Comparison of ENCODE assay signal across 9 cellular contexts in genomic region chr10:33143160-33143728, GRCh38.
DNase-seq lines count a peak whose midpoint lies in the region; ATAC-seq, FAIRE-seq and TF ChIP-seq lines count a peak whose summit lies in the region.
"Had no signal": no experiment of that assay in that cellular context is flagged by ENCODE, and none has a peak within 500 bp of the region (broad histone marks: within the 10 kb centered on the region; RNA-seq: fewer than 3 reads in every experiment).

No MANE protein-coding gene starts in this region.

- H3K9me3 ChIP-seq in lung (ENCODE audit: control insufficient read depth in 2 of 2, insufficient read depth in 1 of 2, low read length in 1 of 2), result no peaks in the 10 kb centered on the region
- H3K9me3 ChIP-seq in MM.1S (replicated peaks; ENCODE audit: insufficient read depth, low read length), result no peaks in the 10 kb centered on the region

- WGBS in lung, 2 donors, result 83 to 90% methylated on average over 5 of the region's 5 CpGs

- H3K36me3 Mint-ChIP-seq in activated T-helper 17 cell treated with anti-CD3 and anti-CD28 coated beads, Interleukin-2, amount 50 U/mL, for 72 hours (ENCODE audit: low read depth), result peaks cover 7% of the 10 kb centered on the region

- peaks cover 48% of the 10 kb centered on the region for H3K4me1 Mint-ChIP-seq in activated T-helper 17 cell treated with anti-CD3 and anti-CD28 coated beads, Interleukin-2, amount 50 U/mL, for 72 hours

- no peaks in the 10 kb centered on the region for H3K9me2 ChIP-seq in MM.1S (replicated peaks; ENCODE audit: insufficient read depth, low read length)

- no peak overlapping the region for H2AFZ ChIP-seq in MM.1S (ENCODE audit: low read length)

- TF ChIP-seq CTCF in AG09319 (IDR thresholded peaks at IDR 0.05; ENCODE audit: low read depth, low read length), result no peak
- TF ChIP-seq CTCF in lung (IDR thresholded peaks at IDR 0.05; ENCODE audit: control extremely low read depth, extremely low read depth), result no peak
- TF ChIP-seq CTCF in MM.1S (IDR thresholded peaks at IDR 0.05; ENCODE audit: low read length), result no peak

- no peaks in the 10 kb centered on the region for H4K20me1 ChIP-seq in MM.1S (ENCODE audit: insufficient read depth, low read length)

- peak; percentile 65 for ATAC-seq in HG03469 (IDR thresholded peaks at IDR 0.05; ENCODE audit: unreplicated experiment)
- ATAC-seq in activated T-helper 17 cell treated with anti-CD3 and anti-CD28 coated beads, Interleukin-2, amount 50 U/mL, for 72 hours (replicated peaks), result peak; percentile 79
- peak; percentile 50 for ATAC-seq in lung (ENCODE audit: insufficient read depth, low FRiP score)

- no peaks in the 10 kb centered on the region for H3K27me3 Mint-ChIP-seq in activated T-helper 17 cell treated with anti-CD3 and anti-CD28 coated beads, Interleukin-2, amount 50 U/mL, for 72 hours

- H3K4me1 ChIP-seq in lung (ENCODE audit: control insufficient read depth in 2 of 2, insufficient read depth in 2 of 2, low read length in 2 of 2) (no peaks in the 10 kb centered on the region), MM.1S (ENCODE audit: low read length) (no peaks in the 10 kb centered on the region)

- H3K27ac ChIP-seq in lung (ENCODE audit: low read depth in 1 of 2, low read length in 1 of 2), result no peak overlapping the region
- H3K27ac ChIP-seq in MM.1S (ENCODE audit: low read length), result no peak overlapping the region
- H3K27ac ChIP-seq: epithelial cell of prostate had no signal

- peak overlapping the region; percentile 86 for H3K27ac Mint-ChIP-seq in activated T-helper 17 cell treated with anti-CD3 and anti-CD28 coated beads, Interleukin-2, amount 50 U/mL, for 72 hours

- H3K4me3 Mint-ChIP-seq in activated T-helper 17 cell treated with anti-CD3 and anti-CD28 coated beads, Interleukin-2, amount 50 U/mL, for 72 hours, result peak overlapping the region; percentile 53

- DNase-seq in AG09319 (ENCODE audit: extremely low read depth, low read depth), result peak; percentile 49
- DNase-seq in lung (ENCODE audit: low spot score), result no peak
- no peak for DNase-seq in LoVo (ENCODE audit: low spot score)
- DNase-seq in NCI-H2081 treated with DMSO at 0.1 percent for 48 hours (lab: John Stamatoyannopoulos, UW), result no peak
- no peak for DNase-seq in MM.1S
- no peak for DNase-seq in GM12891 (ENCODE audit: insufficient read length, low spot score)

- no peaks in the 10 kb centered on the region for H3K79me2 ChIP-seq in MM.1S (ENCODE audit: low read length)

- H3K9me3 Mint-ChIP-seq in activated T-helper 17 cell treated with anti-CD3 and anti-CD28 coated beads, Interleukin-2, amount 50 U/mL, for 72 hours, result peaks cover 4% of the 10 kb centered on the region

- H3K36me3 ChIP-seq in lung (ENCODE audit: control insufficient read depth in 2 of 2, insufficient read depth in 2 of 2, low read length in 2 of 2), result no peaks in the 10 kb centered on the region
- no peaks in the 10 kb centered on the region for H3K36me3 ChIP-seq in MM.1S (replicated peaks; ENCODE audit: insufficient read depth, low read length)

- H3K27me3 ChIP-seq in lung (ENCODE audit: control insufficient read depth, insufficient read depth) (no peaks in the 10 kb centered on the region), MM.1S (replicated peaks; ENCODE audit: insufficient read depth, low read length) (no peaks in the 10 kb centered on the region)

- H3K9ac ChIP-seq in MM.1S (ENCODE audit: low read length), result no peak overlapping the region

- no peaks in the 10 kb centered on the region for H3F3A ChIP-seq in MM.1S (ENCODE audit: insufficient read depth, low read length)

- no peak overlapping the region for H3K4me2 ChIP-seq in MM.1S (ENCODE audit: low read depth, low read length)

- no peak for TF ChIP-seq POLR2A in GM12891 (IDR thresholded peaks at IDR 0.05; ENCODE audit: low read depth, low read length)

- H3K4me3 ChIP-seq in lung (no peak overlapping the region), MM.1S (ENCODE audit: low read length) (no peak overlapping the region)

- no peak for FAIRE-seq in GM12891 (lab: Jason Lieb, UNC)

TF ChIP-seq in GM12891, 5 proteins besides CTCF, POLR2A, EP300 and RAD21:
- TF ChIP-seq POLR2AphosphoS5 (IDR thresholded peaks at IDR 0.05; ENCODE audit: low read depth, low read length), result no peak
- no peak for TF ChIP-seq TAF1 (IDR thresholded peaks at IDR 0.05; ENCODE audit: low read depth, low read length)
- TF ChIP-seq SPI1 (IDR thresholded peaks at IDR 0.05; ENCODE audit: low read depth, low read length), result no peak
- TF ChIP-seq PAX5 (IDR thresholded peaks at IDR 0.05; ENCODE audit: insufficient read depth, low read length, severe bottlenecking), result no peak
- TF ChIP-seq POU2F2 (IDR thresholded peaks at IDR 0.05; ENCODE audit: low read depth, low read length), result no peak
